ENCODE assay signal across 8 cellular contexts in genomic region chr3:139343895-139344856, GRCh38. TPM values are rescaled to one million over a fixed set of nuclear protein-coding genes. Genes with fewer than 3 reads are reported as not detected.
DNase-seq lines count a peak whose midpoint lies in the region; ATAC-seq, FAIRE-seq and TF ChIP-seq lines count a peak whose summit lies in the region.

Gene MRPS22, plus strand, starts transcription at chr3:139344020. Its CDS starts 7 bp downstream, at chr3:139344027.

- peaks cover 15% of the 10 kb centered on the region for H3K4me1 ChIP-seq in CD8-positive, alpha-beta T cell (ENCODE audit: insufficient read depth, low read length)
- no peaks in the 10 kb centered on the region; a peak in 1 of 7 replicates for H3K4me1 ChIP-seq in H1 (replicated peaks in 1 of 4; ENCODE audit: control insufficient read depth in 3 of 4, insufficient read depth in 4 of 4, low read length in 3 of 4)

- peaks cover 25% of the 10 kb centered on the region for H3K36me3 Mint-ChIP-seq in CD8-positive, alpha-beta T cell
- peaks cover 10% of the 10 kb centered on the region for H3K36me3 Mint-ChIP-seq in memory B cell

- no peak within 1 kb of the TSS for H2AK5ac ChIP-seq in H1 (ENCODE audit: low read depth, low read length)

- peak in 1 of 2 experiments; percentile 73; a peak in 2 of 3 replicates for TF ChIP-seq POLR2A in H1 (IDR thresholded peaks at IDR 0.05; ENCODE audit: control extremely low read depth in 1 of 2, low read depth in 2 of 2, low read length in 2 of 2)

- WGBS in H1 (ENCODE audit: extremely low coverage in 1 of 2, insufficient coverage in 1 of 2, insufficient read length in 1 of 2, insufficient replicate concordance in 2 of 2, low coverage in 1 of 2, low lambda C conversion rate in 2 of 2, missing lambda C conversion rate in 1 of 2), 2 experiments = 4% methylated on average over 36 of the region's 37 CpGs; no CpG with 5 or more reads in 1 of the 2 experiments

- H3K4me3 Mint-ChIP-seq in CD8-positive, alpha-beta T cell = peak within 1 kb of the TSS; percentile 72
- peak within 1 kb of the TSS; percentile 61 for H3K4me3 Mint-ChIP-seq in memory B cell

- no peak within 1 kb of the TSS for H3K18ac ChIP-seq in H1 (ENCODE audit: extremely low read depth, low read length)

- no peak within 1 kb of the TSS for H2BK120ac ChIP-seq in H1 (replicated peaks; ENCODE audit: low read depth, low read length)

- peak within 1 kb of the TSS; percentile 70 for H3K27ac ChIP-seq in CD8-positive, alpha-beta T cell (ENCODE audit: low read depth, low read length)
- peak within 1 kb of the TSS; percentile 80 for H3K27ac ChIP-seq in H1 (ENCODE audit: low read depth, low read length)

- H3K27me3 ChIP-seq in CD8-positive, alpha-beta T cell (ENCODE audit: insufficient read depth, low read length) = no peaks in the 10 kb centered on the region
- peaks cover 0 to 21% (median 10%) of the 10 kb centered on the region in 4 experiments; a peak in 6 of 7 replicates for H3K27me3 ChIP-seq in H1 (replicated peaks in 1 of 4; ENCODE audit: control insufficient read depth in 3 of 4, extremely low read depth in 1 of 4, insufficient read depth in 3 of 4, low read length in 3 of 4)

- no peak for TF ChIP-seq CTCF in CD8-positive, alpha-beta T cell (IDR thresholded peaks at IDR 0.05)
- no peak for TF ChIP-seq CTCF in H1 (IDR thresholded peaks at IDR 0.05; ENCODE audit: control extremely low read depth in 1 of 3, insufficient read depth in 1 of 3, low read depth in 1 of 3, low read length in 3 of 3)

- H2BK15ac ChIP-seq in H1 (ENCODE audit: low read length) = no peak within 1 kb of the TSS

- CTCF ChIA-PET in CD8-positive, alpha-beta T cell (lab: Charles Lee) = interaction anchor here (1.0 kb wide), 2 partner anchors 9 to 750 kb away, joined by 3 to 4 read pairs; partner anchors contain the start of gene CEP70
- CTCF ChIA-PET in H1 (lab: Charles Lee; ENCODE audit: partially characterized antibody) = interaction anchor here (0.8 to 2.9 kb wide), 3 partner anchors 10 to 217 kb away, joined by 3 to 27 read pairs (median 4); no protein-coding TSS in a partner anchor

- POLR2A ChIA-PET in CD8-positive, alpha-beta T cell (lab: Charles Lee) = interaction anchor here (1.2 to 1.3 kb wide), 4 partner anchors 9 to 45 kb away, joined by 3 to 5 read pairs (median 4); partner anchors contain the start of gene COPB2
- POLR2A ChIA-PET in H1 (lab: Charles Lee; ENCODE audit: partially characterized antibody) = interaction anchor here (0.6 to 3.6 kb wide), 6 partner anchors 8 to 201 kb away, joined by 3 to 17 read pairs (median 3); partner anchors contain the start of gene COPB2

- H3K14ac ChIP-seq in H1 (ENCODE audit: insufficient read length) = no peak within 1 kb of the TSS

- no peaks in the 10 kb centered on the region for H3K79me1 ChIP-seq in H1 (ENCODE audit: low read depth, low read length)

- H2BK20ac ChIP-seq in H1 (ENCODE audit: low read length) = no peak within 1 kb of the TSS

- peak within 1 kb of the TSS; percentile 99 for H4K8ac ChIP-seq in H1 (ENCODE audit: extremely low read depth, insufficient read depth, low read length)

- H3K4me1 Mint-ChIP-seq in CD8-positive, alpha-beta T cell (ENCODE audit: low read depth) = peaks cover 11% of the 10 kb centered on the region
- H3K4me1 Mint-ChIP-seq in memory B cell = peaks cover 4% of the 10 kb centered on the region

- intact Hi-C loops in CD8-positive, alpha-beta T cell (cut with DNase I, micrococcal nuclease) = loop anchor here (1.0 to 10.0 kb wide), 9 partner anchors 45 to 1598 kb away; partner anchors contain the start of genes CEP70 (in 2 of the 2), COPB2 (in 2 of the 2), DBR1 (in 2 of the 2) and FAIM (in 1 of the 2)

- TF ChIP-seq EP300 in H1 (IDR thresholded peaks at IDR 0.05; ENCODE audit: borderline replicate concordance in 1 of 2, low read depth in 2 of 2, low read length in 2 of 2) = no peak

- peak within 1 kb of the TSS; percentile 76; the same call in 1 of the 2 replicates for H2BK5ac ChIP-seq in H1 (ENCODE audit: low read depth, low read length)

- no peaks in the 10 kb centered on the region for H4K20me1 ChIP-seq in H1 (replicated peaks in 1 of 2; ENCODE audit: control insufficient read depth in 1 of 2, insufficient read depth in 2 of 2, low read length in 2 of 2)

- no peak for TF ChIP-seq RAD21 in H1 (IDR thresholded peaks at IDR 0.05 in 1 of 2, conservative IDR thresholded peaks at IDR 0.05 in 1 of 2; ENCODE audit: low read depth in 2 of 2, low read length in 2 of 2)

- H3K27me3 Mint-ChIP-seq in CD8-positive, alpha-beta T cell (ENCODE audit: low read depth) = peaks cover 5% of the 10 kb centered on the region
- H3K27me3 Mint-ChIP-seq in memory B cell = peaks cover 4% of the 10 kb centered on the region

- H3K36me3 ChIP-seq in CD8-positive, alpha-beta T cell (ENCODE audit: insufficient read depth, low read length) = peaks cover 6% of the 10 kb centered on the region
- H3K36me3 ChIP-seq in H1 (ENCODE audit: control insufficient read depth in 2 of 4, insufficient read depth in 4 of 4, low read length in 3 of 4) = peaks cover 5 to 19% (median 12%) of the 10 kb centered on the region in 4 experiments; a peak in 7 of 8 replicates

- no peak within 1 kb of the TSS for H4K5ac ChIP-seq in H1 (ENCODE audit: insufficient read length, low read depth, low read length)

- peaks cover 2% of the 10 kb centered on the region for H3K23me2 ChIP-seq in H1 (ENCODE audit: low read depth, low read length)

- no peaks in the 10 kb centered on the region for H3K9me3 Mint-ChIP-seq in CD8-positive, alpha-beta T cell
- H3K9me3 Mint-ChIP-seq in memory B cell = peaks cover 4% of the 10 kb centered on the region

- DNase-seq in CD8-positive, alpha-beta T cell = peak; percentile 58 to 85 (median 76)
- DNase-seq in HS-5 (ENCODE audit: low read depth) = peak; percentile 59
- DNase-seq in NK-92 treated with Interleukin-12 subunit alpha and Interleukin-12 subunit beta, amount 100 ng/mL, for 24 hours (lab: John Stamatoyannopoulos, UW) = peak; percentile 71
- peak; percentile 88 for DNase-seq in activated CD8-positive, alpha-beta memory T cell treated with anti-CD3 and anti-CD28 coated beads for 24 hours
- peak; percentile 49 to 72 for DNase-seq in H1 (ENCODE audit: low read depth in 1 of 2, low spot score in 2 of 2)
- DNase-seq in memory B cell (ENCODE audit: low spot score in 2 of 2) = peak; percentile 60 to 64
- peak; percentile 54 for DNase-seq in stimulated activated CD8-positive, alpha-beta memory T cell treated with anti-CD3 and anti-CD28 coated beads, Interleukin-12 subunit alpha, Interleukin-12 subunit beta, amount 100 ng/mL, for 24 hours (ENCODE audit: extremely low read depth)

- H2BK12ac ChIP-seq in H1 (ENCODE audit: low read depth, low read length) = no peak within 1 kb of the TSS

- no peak within 1 kb of the TSS for H4K91ac ChIP-seq in H1 (replicated peaks; ENCODE audit: insufficient read length, low read length)

- peak within 1 kb of the TSS; percentile 83 to 98 (median 90) for H3K9ac ChIP-seq in H1 (replicated peaks in 1 of 4; ENCODE audit: extremely low read depth in 1 of 4, low read depth in 3 of 4, low read length in 3 of 4)

- H3K56ac ChIP-seq in H1 (replicated peaks; ENCODE audit: insufficient read length, low read depth, low read length) = no peak within 1 kb of the TSS

- no peak within 1 kb of the TSS for H3K4ac ChIP-seq in H1 (replicated peaks; ENCODE audit: insufficient read length, low read depth, low read length)

- H3K79me2 ChIP-seq in H1 (ENCODE audit: control insufficient read depth in 1 of 2, insufficient read depth in 2 of 2, low read length in 2 of 2) = peaks cover 4 to 22% of the 10 kb centered on the region in 2 experiments

- peak; percentile 97 for ATAC-seq in CD8-positive, alpha-beta T cell
- ATAC-seq in GM19468 (IDR thresholded peaks at IDR 0.05; ENCODE audit: extremely low read depth, unreplicated experiment) (peak; percentile 94), memory B cell (ENCODE audit: low read depth) (peak; percentile 99)

- H3K4me2 ChIP-seq in H1 (ENCODE audit: insufficient read depth in 1 of 2, low read depth in 2 of 2, low read length in 2 of 2) = peak within 1 kb of the TSS; percentile 71 to 87

- no peaks in the 10 kb centered on the region for H3K9me3 ChIP-seq in CD8-positive, alpha-beta T cell (ENCODE audit: low read length)
- no peaks in the 10 kb centered on the region for H3K9me3 ChIP-seq in H1 (ENCODE audit: insufficient read depth in 2 of 2, low read depth in 1 of 2, low read length in 1 of 2)

- H3K4me3 ChIP-seq in CD8-positive, alpha-beta T cell (ENCODE audit: low read depth, low read length) = peak within 1 kb of the TSS; percentile 84
- peak within 1 kb of the TSS; percentile 62 to 100 (median 98) for H3K4me3 ChIP-seq in H1 (ENCODE audit: extremely low read depth in 1 of 4, insufficient read depth in 2 of 4, low read depth in 3 of 4, low read length in 4 of 4)

- no peak within 1 kb of the TSS for H3K23ac ChIP-seq in H1 (ENCODE audit: insufficient read length)

- H3K27ac Mint-ChIP-seq in CD8-positive, alpha-beta T cell = peak within 1 kb of the TSS; percentile 86
- H3K27ac Mint-ChIP-seq in memory B cell = peak within 1 kb of the TSS; percentile 12

- FAIRE-seq in H1 (lab: Jason Lieb, UNC) = peak; percentile 7

- H2AFZ ChIP-seq in H1 (ENCODE audit: low read length) = peak within 1 kb of the TSS; percentile 100

TF ChIP-seq in H1, 55 proteins besides CTCF, POLR2A, EP300 and RAD21 (continues in another document):
- TF ChIP-seq KDM5A (IDR thresholded peaks at IDR 0.05; ENCODE audit: low read length) (peak; percentile 94), POLR2AphosphoS5 (IDR thresholded peaks at IDR 0.05; ENCODE audit: low read depth, low read length) (0 out of 2 replicates have a peak, but pooled peaks have one; percentile 11), SIRT6 (IDR thresholded peaks at IDR 0.05; ENCODE audit: low read length) (no peak), CBX5 (IDR thresholded peaks at IDR 0.05; ENCODE audit: low read depth, low read length) (no peak), EGR1 (IDR thresholded peaks at IDR 0.05; ENCODE audit: borderline replicate concordance, low read depth, low read length) (no peak), RXRA (IDR thresholded peaks at IDR 0.05; ENCODE audit: insufficient read depth, low read depth, low read length) (no peak), SP2 (IDR thresholded peaks at IDR 0.05; ENCODE audit: low read length) (no peak), SP4 (IDR thresholded peaks at IDR 0.05; ENCODE audit: low read length) (no peak), TAF1 (IDR thresholded peaks at IDR 0.05; ENCODE audit: low read depth, low read length) (peak; percentile 71), JUN (IDR thresholded peaks at IDR 0.05; ENCODE audit: low read depth, low read length) (no peak)

RNA-seq across cellular contexts. Expression of gene MRPS22, which starts in this region (rescaled TPM):
- total RNA-seq in CD8-positive, alpha-beta T cell = 10 to 100 TPM; 55.4 to 57.6 TPM
- 45.3 and 45.8 TPM in 2 replicates for total RNA-seq in H1 (2021; fragmentation: NEBNext Ultra II Directional; extraction: Animal tissue kit (Norgen Biotek cat#: 25700))
- 27.2 and 28.3 TPM in 2 replicates for polyA plus RNA-seq in H1 (2011; rRNA removed)
- 41.7 TPM for polyA plus RNA-seq in H1 (2011; cell fraction: cytosol; rRNA removed)
- polyA plus RNA-seq in H1 (2011; cell fraction: nucleus; rRNA removed) = 13.3 TPM
- 36.8 to 38.8 TPM (median 37.5 TPM) in 4 replicates for polyA plus RNA-seq in H1 (2012, experiment 1 of 2)
- polyA plus RNA-seq in H1 (2012, experiment 2 of 2) = 7.3 TPM
- polyA plus RNA-seq in H1 (2013, experiment 1 of 2) = 41.7 TPM
- polyA plus RNA-seq in H1 (2013, experiment 2 of 2) = 40.3 TPM
- polyA minus RNA-seq in H1 (2011; rRNA and poly(A)+ RNA removed) = 10.7 and 20.1 TPM in 2 replicates
- 9.1 TPM for polyA minus RNA-seq in H1 (2011; cell fraction: cytosol; rRNA and poly(A)+ RNA removed)
- 25.5 TPM for polyA minus RNA-seq in H1 (2011; cell fraction: nucleus; rRNA and poly(A)+ RNA removed)

Comparison
In these comparisons a context has a peak if more than half of its experiments do, and no peak if none do; other contexts are left out.
1. Peak in every context shown above with its lines: DNase-seq, ATAC-seq, H3K4me3 ChIP-seq and H3K27ac ChIP-seq.